Comparison of ENCODE assay signal across 1 cellular context in the genomic region with DNA sequence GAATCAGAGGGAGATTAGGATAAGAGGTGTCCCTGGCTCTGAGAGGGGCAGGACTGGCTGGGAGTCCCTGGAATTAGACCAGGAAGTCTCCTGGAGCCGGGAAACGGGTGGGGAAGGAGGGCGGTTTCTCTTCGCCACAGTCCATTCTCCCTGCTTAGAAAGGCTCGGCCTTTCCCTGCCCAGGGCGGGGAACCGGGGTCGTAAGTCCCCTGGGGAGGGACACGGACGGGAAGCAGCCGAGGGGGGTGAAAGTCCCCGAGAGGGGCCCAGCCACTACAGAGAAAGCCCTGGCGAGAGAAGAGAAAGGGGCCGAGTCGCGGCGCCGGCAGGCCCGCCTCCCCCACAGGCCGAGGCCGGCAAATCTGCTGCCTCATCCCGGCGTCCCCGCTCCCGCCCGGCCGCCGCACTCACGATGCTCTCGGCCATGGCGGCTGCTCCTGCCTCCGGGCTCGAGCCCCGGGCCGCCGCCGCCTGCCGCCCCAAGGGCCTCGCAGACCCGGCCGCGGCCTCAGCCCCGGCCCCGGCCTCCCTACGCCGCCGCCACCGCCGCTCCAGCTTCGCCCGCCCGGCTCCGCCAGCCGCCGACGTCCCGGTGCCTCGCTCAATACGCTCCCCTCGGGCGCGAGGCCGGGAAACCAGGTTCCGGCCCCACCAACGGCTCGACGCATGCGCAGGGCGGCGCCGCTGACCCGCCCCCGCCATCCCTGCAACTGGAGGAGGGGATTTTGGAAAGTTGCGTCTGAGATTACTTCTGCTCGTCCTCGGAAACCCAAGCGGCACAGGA.
TF ChIP-seq lines count a peak whose summit lies in the region.

A gene (minus strand): TSS at position 608 of the 784 bp plus-strand sequence. CDS start 182 bp downstream, at position 426.
A gene (plus strand): TSS at position 692 of the 784 bp plus-strand sequence. CDS start 5,217 bp downstream, outside the sequence.

TF ChIP-seq in K562, 482 proteins besides CTCF, POLR2A, EP300 and RAD21 (continued from another document and continues in another):
- TF ChIP-seq, protein P1, sequence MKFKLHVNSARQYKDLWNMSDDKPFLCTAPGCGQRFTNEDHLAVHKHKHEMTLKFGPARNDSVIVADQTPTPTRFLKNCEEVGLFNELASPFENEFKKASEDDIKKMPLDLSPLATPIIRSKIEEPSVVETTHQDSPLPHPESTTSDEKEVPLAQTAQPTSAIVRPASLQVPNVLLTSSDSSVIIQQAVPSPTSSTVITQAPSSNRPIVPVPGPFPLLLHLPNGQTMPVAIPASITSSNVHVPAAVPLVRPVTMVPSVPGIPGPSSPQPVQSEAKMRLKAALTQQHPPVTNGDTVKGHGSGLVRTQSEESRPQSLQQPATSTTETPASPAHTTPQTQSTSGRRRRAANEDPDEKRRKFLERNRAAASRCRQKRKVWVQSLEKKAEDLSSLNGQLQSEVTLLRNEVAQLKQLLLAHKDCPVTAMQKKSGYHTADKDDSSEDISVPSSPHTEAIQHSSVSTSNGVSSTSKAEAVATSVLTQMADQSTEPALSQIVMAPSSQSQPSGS (CRISPR knock-in tag; IDR thresholded peaks at IDR 0.05), result no peak
- TF ChIP-seq STAT5A (IDR thresholded peaks at IDR 0.05; ENCODE audit: borderline replicate concordance, low read length) (no peak), PHB2 (IDR thresholded peaks at IDR 0.05; ENCODE audit: low read depth) (no peak), MBD2 (IDR thresholded peaks at IDR 0.05; ENCODE audit: borderline replicate concordance, low read depth) (0 out of 2 replicates have a peak, but pooled peaks have one; percentile 30), PCBP2 (IDR thresholded peaks at IDR 0.05; ENCODE audit: low read depth, low read length, poor library complexity, severe bottlenecking) (no peak), SNRNP70 (optimal IDR thresholded peaks at IDR 0.05; ENCODE audit: low read depth, low read length) (no peak), SAFB (IDR thresholded peaks at IDR 0.05; ENCODE audit: borderline replicate concordance, low read depth, low read length) (no peak), ZKSCAN1 (IDR thresholded peaks at IDR 0.05; ENCODE audit: low read depth, low read length) (peak; percentile 58; the same call in 1 of the 2 replicates), POLR2B (IDR thresholded peaks at IDR 0.05; ENCODE audit: low read depth, partially characterized antibody) (peak; percentile 55), BDP1 (IDR thresholded peaks at IDR 0.05; ENCODE audit: insufficient read depth, insufficient read length) (no peak), ZC3H11A (IDR thresholded peaks at IDR 0.05; ENCODE audit: low read depth, low read length) (peak; percentile 82), NFE2 (IDR thresholded peaks at IDR 0.05; ENCODE audit: low read depth) (peak; percentile 87), RNF2 (IDR thresholded peaks at IDR 0.05) (no peak), ZNF263 (CRISPR knock-in tag; IDR thresholded peaks at IDR 0.05; ENCODE audit: borderline replicate concordance) (no peak), PTTG1 (tag; IDR thresholded peaks at IDR 0.05; ENCODE audit: low read depth) (no peak), BMI1 (IDR thresholded peaks at IDR 0.05; ENCODE audit: low read length) (no peak), TCF7L2 (IDR thresholded peaks at IDR 0.05; ENCODE audit: low read depth, low read length) (no peak), ETV6 (IDR thresholded peaks at IDR 0.05; ENCODE audit: borderline replicate concordance in 1 of 2, low read depth in 2 of 2, low read length in 1 of 2) (no peak), ETV6 (CRISPR knock-in tag; IDR thresholded peaks at IDR 0.05; ENCODE audit: borderline replicate concordance) (no peak), ZKSCAN8 (CRISPR knock-in tag; IDR thresholded peaks at IDR 0.05) (no peak), NFXL1 (CRISPR knock-in tag; IDR thresholded peaks at IDR 0.05) (no peak), SIX5 (IDR thresholded peaks at IDR 0.05; ENCODE audit: borderline replicate concordance in 1 of 2, insufficient read depth in 1 of 2, low read depth in 1 of 2, low read length in 2 of 2) (peak; percentile 33 to 41; a peak in 2 of 4 replicates), KLF1 (tag; IDR thresholded peaks at IDR 0.05) (peak; percentile 63), PTBP1 (IDR thresholded peaks at IDR 0.05; ENCODE audit: low read depth, low read length) (no peak), ZNF561 (CRISPR knock-in tag; conservative IDR thresholded peaks at IDR 0.05) (no peak), ZNF764 (CRISPR knock-in tag; IDR thresholded peaks at IDR 0.05; ENCODE audit: low read depth) (peak; percentile 31; the same call in 1 of the 2 replicates), SMC3 (conservative IDR thresholded peaks at IDR 0.05; ENCODE audit: insufficient read depth, low read depth, low read length) (no peak), COPS2 (conservative IDR thresholded peaks at IDR 0.05) (no peak), ARID2 (IDR thresholded peaks at IDR 0.05) (no peak), SIRT6 (IDR thresholded peaks at IDR 0.05; ENCODE audit: low read depth, low read length) (no peak), JUNB (CRISPR knock-in tag; conservative IDR thresholded peaks at IDR 0.05) (no peak), CXXC5 (CRISPR knock-in tag; IDR thresholded peaks at IDR 0.05) (peak; percentile 95), ZNF589 (CRISPR knock-in tag; IDR thresholded peaks at IDR 0.05; ENCODE audit: low read depth) (no peak; the same call in 1 of the 2 replicates), KHSRP (IDR thresholded peaks at IDR 0.05) (no peak), ASH1L (IDR thresholded peaks at IDR 0.05; ENCODE audit: borderline replicate concordance, low read depth, partially characterized antibody) (no peak), BRD4 (IDR thresholded peaks at IDR 0.05) (0 out of 2 replicates have a peak, but pooled peaks have one; percentile 35), MTA2 (IDR thresholded peaks at IDR 0.05; ENCODE audit: low read depth) (no peak), HDAC1 (IDR thresholded peaks at IDR 0.05) (no peak), PHB (CRISPR knock-in tag; IDR thresholded peaks at IDR 0.05) (no peak), ZFX (CRISPR knock-in tag; IDR thresholded peaks at IDR 0.05) (peak; percentile 85), CREM (IDR thresholded peaks at IDR 0.05; ENCODE audit: low read depth) (peak; percentile 79), KAT8 (IDR thresholded peaks at IDR 0.05; ENCODE audit: low read depth) (no peak), FOXP1 (CRISPR knock-in tag; IDR thresholded peaks at IDR 0.05) (no peak; the same call in 1 of the 2 replicates), CHD2 (IDR thresholded peaks at IDR 0.05; ENCODE audit: low read depth, low read length) (no peak), ELF1 (tag; IDR thresholded peaks at IDR 0.05) (0 out of 2 replicates have a peak, but pooled peaks have one; percentile 47)
- TF ChIP-seq, protein P2, sequence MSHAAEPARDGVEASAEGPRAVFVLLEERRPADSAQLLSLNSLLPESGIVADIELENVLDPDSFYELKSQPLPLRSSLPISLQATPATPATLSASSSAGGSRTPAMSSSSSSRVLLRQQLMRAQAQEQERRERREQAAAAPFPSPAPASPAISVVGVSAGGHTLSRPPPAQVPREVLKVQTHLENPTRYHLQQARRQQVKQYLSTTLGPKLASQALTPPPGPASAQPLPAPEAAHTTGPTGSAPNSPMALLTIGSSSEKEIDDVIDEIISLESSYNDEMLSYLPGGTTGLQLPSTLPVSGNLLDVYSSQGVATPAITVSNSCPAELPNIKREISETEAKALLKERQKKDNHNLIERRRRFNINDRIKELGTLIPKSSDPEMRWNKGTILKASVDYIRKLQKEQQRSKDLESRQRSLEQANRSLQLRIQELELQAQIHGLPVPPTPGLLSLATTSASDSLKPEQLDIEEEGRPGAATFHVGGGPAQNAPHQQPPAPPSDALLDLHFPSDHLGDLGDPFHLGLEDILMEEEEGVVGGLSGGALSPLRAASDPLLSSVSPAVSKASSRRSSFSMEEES (CRISPR knock-in tag; IDR thresholded peaks at IDR 0.05), result no peak
- TF ChIP-seq, protein P3, sequence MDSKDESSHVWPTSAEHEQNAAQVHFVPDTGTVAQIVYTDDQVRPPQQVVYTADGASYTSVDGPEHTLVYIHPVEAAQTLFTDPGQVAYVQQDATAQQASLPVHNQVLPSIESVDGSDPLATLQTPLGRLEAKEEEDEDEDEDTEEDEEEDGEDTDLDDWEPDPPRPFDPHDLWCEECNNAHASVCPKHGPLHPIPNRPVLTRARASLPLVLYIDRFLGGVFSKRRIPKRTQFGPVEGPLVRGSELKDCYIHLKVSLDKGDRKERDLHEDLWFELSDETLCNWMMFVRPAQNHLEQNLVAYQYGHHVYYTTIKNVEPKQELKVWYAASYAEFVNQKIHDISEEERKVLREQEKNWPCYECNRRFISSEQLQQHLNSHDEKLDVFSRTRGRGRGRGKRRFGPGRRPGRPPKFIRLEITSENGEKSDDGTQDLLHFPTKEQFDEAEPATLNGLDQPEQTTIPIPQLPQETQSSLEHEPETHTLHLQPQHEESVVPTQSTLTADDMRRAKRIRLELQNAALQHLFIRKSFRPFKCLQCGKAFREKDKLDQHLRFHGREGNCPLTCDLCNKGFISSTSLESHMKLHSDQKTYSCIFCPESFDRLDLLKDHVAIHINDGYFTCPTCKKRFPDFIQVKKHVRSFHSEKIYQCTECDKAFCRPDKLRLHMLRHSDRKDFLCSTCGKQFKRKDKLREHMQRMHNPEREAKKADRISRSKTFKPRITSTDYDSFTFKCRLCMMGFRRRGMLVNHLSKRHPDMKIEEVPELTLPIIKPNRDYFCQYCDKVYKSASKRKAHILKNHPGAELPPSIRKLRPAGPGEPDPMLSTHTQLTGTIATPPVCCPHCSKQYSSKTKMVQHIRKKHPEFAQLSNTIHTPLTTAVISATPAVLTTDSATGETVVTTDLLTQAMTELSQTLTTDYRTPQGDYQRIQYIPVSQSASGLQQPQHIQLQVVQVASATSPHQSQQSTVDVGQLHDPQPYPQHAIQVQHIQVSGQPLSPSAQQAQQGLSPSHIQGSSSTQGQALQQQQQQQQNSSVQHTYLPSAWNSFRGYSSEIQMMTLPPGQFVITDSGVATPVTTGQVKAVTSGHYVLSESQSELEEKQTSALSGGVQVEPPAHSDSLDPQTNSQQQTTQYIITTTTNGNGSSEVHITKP (IDR thresholded peaks at IDR 0.05; ENCODE audit: partially characterized antibody), result no peak
- TF ChIP-seq, protein P4, sequence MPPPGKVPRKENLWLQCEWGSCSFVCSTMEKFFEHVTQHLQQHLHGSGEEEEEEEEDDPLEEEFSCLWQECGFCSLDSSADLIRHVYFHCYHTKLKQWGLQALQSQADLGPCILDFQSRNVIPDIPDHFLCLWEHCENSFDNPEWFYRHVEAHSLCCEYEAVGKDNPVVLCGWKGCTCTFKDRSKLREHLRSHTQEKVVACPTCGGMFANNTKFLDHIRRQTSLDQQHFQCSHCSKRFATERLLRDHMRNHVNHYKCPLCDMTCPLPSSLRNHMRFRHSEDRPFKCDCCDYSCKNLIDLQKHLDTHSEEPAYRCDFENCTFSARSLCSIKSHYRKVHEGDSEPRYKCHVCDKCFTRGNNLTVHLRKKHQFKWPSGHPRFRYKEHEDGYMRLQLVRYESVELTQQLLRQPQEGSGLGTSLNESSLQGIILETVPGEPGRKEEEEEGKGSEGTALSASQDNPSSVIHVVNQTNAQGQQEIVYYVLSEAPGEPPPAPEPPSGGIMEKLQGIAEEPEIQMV (tag; conservative IDR thresholded peaks at IDR 0.05; ENCODE audit: low read depth), result no peak
- TF ChIP-seq, protein P5, sequence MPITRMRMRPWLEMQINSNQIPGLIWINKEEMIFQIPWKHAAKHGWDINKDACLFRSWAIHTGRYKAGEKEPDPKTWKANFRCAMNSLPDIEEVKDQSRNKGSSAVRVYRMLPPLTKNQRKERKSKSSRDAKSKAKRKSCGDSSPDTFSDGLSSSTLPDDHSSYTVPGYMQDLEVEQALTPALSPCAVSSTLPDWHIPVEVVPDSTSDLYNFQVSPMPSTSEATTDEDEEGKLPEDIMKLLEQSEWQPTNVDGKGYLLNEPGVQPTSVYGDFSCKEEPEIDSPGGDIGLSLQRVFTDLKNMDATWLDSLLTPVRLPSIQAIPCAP (CRISPR knock-in tag; IDR thresholded peaks at IDR 0.05; ENCODE audit: borderline replicate concordance), result no peak
- TF ChIP-seq, protein P6, sequence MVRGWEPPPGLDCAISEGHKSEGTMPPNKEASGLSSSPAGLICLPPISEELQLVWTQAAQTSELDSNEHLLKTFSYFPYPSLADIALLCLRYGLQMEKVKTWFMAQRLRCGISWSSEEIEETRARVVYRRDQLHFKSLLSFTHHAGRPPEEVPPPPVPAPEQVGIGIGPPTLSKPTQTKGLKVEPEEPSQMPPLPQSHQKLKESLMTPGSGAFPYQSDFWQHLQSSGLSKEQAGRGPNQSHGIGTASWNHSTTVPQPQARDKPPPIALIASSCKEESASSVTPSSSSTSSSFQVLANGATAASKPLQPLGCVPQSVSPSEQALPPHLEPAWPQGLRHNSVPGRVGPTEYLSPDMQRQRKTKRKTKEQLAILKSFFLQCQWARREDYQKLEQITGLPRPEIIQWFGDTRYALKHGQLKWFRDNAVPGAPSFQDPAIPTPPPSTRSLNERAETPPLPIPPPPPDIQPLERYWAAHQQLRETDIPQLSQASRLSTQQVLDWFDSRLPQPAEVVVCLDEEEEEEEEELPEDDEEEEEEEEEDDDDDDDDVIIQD (CRISPR knock-in tag; IDR thresholded peaks at IDR 0.05), result no peak
- TF ChIP-seq, protein P7, sequence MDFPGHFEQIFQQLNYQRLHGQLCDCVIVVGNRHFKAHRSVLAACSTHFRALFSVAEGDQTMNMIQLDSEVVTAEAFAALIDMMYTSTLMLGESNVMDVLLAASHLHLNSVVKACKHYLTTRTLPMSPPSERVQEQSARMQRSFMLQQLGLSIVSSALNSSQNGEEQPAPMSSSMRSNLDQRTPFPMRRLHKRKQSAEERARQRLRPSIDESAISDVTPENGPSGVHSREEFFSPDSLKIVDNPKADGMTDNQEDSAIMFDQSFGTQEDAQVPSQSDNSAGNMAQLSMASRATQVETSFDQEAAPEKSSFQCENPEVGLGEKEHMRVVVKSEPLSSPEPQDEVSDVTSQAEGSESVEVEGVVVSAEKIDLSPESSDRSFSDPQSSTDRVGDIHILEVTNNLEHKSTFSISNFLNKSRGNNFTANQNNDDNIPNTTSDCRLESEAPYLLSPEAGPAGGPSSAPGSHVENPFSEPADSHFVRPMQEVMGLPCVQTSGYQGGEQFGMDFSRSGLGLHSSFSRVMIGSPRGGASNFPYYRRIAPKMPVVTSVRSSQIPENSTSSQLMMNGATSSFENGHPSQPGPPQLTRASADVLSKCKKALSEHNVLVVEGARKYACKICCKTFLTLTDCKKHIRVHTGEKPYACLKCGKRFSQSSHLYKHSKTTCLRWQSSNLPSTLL (IDR thresholded peaks at IDR 0.05), result no peak
- TF ChIP-seq, protein P8, sequence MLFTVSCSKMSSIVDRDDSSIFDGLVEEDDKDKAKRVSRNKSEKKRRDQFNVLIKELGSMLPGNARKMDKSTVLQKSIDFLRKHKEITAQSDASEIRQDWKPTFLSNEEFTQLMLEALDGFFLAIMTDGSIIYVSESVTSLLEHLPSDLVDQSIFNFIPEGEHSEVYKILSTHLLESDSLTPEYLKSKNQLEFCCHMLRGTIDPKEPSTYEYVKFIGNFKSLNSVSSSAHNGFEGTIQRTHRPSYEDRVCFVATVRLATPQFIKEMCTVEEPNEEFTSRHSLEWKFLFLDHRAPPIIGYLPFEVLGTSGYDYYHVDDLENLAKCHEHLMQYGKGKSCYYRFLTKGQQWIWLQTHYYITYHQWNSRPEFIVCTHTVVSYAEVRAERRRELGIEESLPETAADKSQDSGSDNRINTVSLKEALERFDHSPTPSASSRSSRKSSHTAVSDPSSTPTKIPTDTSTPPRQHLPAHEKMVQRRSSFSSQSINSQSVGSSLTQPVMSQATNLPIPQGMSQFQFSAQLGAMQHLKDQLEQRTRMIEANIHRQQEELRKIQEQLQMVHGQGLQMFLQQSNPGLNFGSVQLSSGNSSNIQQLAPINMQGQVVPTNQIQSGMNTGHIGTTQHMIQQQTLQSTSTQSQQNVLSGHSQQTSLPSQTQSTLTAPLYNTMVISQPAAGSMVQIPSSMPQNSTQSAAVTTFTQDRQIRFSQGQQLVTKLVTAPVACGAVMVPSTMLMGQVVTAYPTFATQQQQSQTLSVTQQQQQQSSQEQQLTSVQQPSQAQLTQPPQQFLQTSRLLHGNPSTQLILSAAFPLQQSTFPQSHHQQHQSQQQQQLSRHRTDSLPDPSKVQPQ (CRISPR knock-in tag; IDR thresholded peaks at IDR 0.05; ENCODE audit: borderline replicate concordance), result no peak
